ENCODE assay signal across 8 cellular contexts in genomic region chr12:109573029-109573913, GRCh38. TPM values are rescaled to one million over a fixed set of nuclear protein-coding genes. Genes with fewer than 3 reads are reported as not detected.
A peak's percentile ranks its signal among the peaks of the same experiment; 100 is the strongest.
DNase-seq lines count a peak whose midpoint lies in the region; ATAC-seq, FAIRE-seq and TF ChIP-seq lines count a peak whose summit lies in the region.

MMAB (minus strand) TSS chr12:109573504; CDS start chr12:109573480, 24 bp downstream.
MVK (plus strand) TSS chr12:109573794; CDS start chr12:109574823, 1,029 bp downstream.

- WGBS in psoas muscle, 3 donors: 0 to 1% (median 1%) methylated on average over 63 to 74 of the region's 74 CpGs

- intact Hi-C loops in T-helper 2 cell treated with Interferon-gamma antibody and Interleukin-4, amounts not matched to agents 100 ng/mL and 5 ng/mL, for 36 hours (cut with micrococcal nuclease): loop anchor here (1.0 to 10.0 kb wide), 3 partner anchors 96 to 1008 kb away; partner anchors contain the start of genes FAM222A, ISCU, KCTD10 and SART3
- intact Hi-C loops in psoas muscle (cut with DNase I): no loop called here

- H3K27me3 ChIP-seq in right atrium auricular region: no peaks in the 10 kb centered on the region
- H3K27me3 ChIP-seq in psoas muscle (ENCODE audit: insufficient read depth in 3 of 3, low read length in 2 of 3): no peaks in the 10 kb centered on the region

- TF ChIP-seq CTCF in right atrium auricular region (IDR thresholded peaks at IDR 0.05) (no peak), psoas muscle (IDR thresholded peaks at IDR 0.05) (no peak)

- peak; percentile 98 for DNase-seq in NCI-H187 treated with DMSO at 0.1 percent for 48 hours (lab: John Stamatoyannopoulos, UW)
- peak; percentile 87 to 100 (median 99) for DNase-seq in anterior cingulate cortex (lab: John Stamatoyannopoulos, UW)
- peak; percentile 100 for DNase-seq in right atrium auricular region (ENCODE audit: low spot score)
- peak; percentile 98 to 99 for DNase-seq in psoas muscle
- DNase-seq in urothelium cell line (ENCODE audit: low spot score): peak; percentile 95

- ATAC-seq in GM18499 (IDR thresholded peaks at IDR 0.05; ENCODE audit: insufficient read depth, unreplicated experiment) (peak; percentile 88), HG02943 (IDR thresholded peaks at IDR 0.05; ENCODE audit: low read depth, unreplicated experiment) (peak; percentile 94), psoas muscle (peak; percentile 97 to 99 (median 98))

- H3K36me3 ChIP-seq in right atrium auricular region (peaks cover 28% of the 10 kb centered on the region), psoas muscle (ENCODE audit: insufficient read depth in 1 of 2, low read depth in 1 of 2) (peaks cover 1 to 74% of the 10 kb centered on the region in 2 donors)

- H3K27ac ChIP-seq in right atrium auricular region (peak within 1 kb of the TSS; percentile 87 to 88), psoas muscle (peak within 1 kb of the TSS; percentile 92)

- H3K9me3 ChIP-seq in right atrium auricular region (no peaks in the 10 kb centered on the region), psoas muscle (no peaks in the 10 kb centered on the region)

- H3K4me3 ChIP-seq in right atrium auricular region (peak within 1 kb of the TSS; percentile 75 to 77), psoas muscle (peak within 1 kb of the TSS; percentile 83)

- peaks cover 0 to 21% of the 10 kb centered on the region in 2 donors for H3K4me1 ChIP-seq in right atrium auricular region
- peaks cover 17% of the 10 kb centered on the region for H3K4me1 ChIP-seq in psoas muscle

- peak; percentile 52 for FAIRE-seq in urothelium cell line (lab: Jason Lieb, UNC)

RNA-seq across cellular contexts. Expression of gene MMAB, which starts in this region (rescaled TPM):
- 32.2 and 36.2 TPM in 2 replicates for total RNA-seq in T-helper 2 cell treated with Interferon-gamma antibody and Interleukin-4, amounts not matched to agents 100 ng/mL and 5 ng/mL, for 36 hours
- total RNA-seq in right atrium auricular region (10 to 100 TPM; 30.3 to 53.1 TPM), psoas muscle (10 to 100 TPM; 28.5 to 43.3 (median 38.1) TPM)
- polyA plus RNA-seq in psoas muscle: 10 to 100 TPM; 17.3 to 34.6 (median 24.7) TPM

RNA-seq across cellular contexts. Expression of gene MVK, which starts in this region (rescaled TPM):
- 14.6 and 15.6 TPM in 2 replicates for total RNA-seq in T-helper 2 cell treated with Interferon-gamma antibody and Interleukin-4, amounts not matched to agents 100 ng/mL and 5 ng/mL, for 36 hours
- total RNA-seq in right atrium auricular region (1 to 10 TPM; 5.5 to 7.5 TPM), psoas muscle (10 to 100 TPM in 1 of 4 donors, 1 to 10 TPM in 3; 7.5 to 11.4 (median 8.7) TPM)
- polyA plus RNA-seq in psoas muscle: 10 to 100 TPM in 2 of 3 donors, 1 to 10 TPM in 1; 6.4 to 10.5 (median 10.2) TPM

Comparison
In these comparisons a context has a peak if more than half of its experiments do, and no peak if none do; other contexts are left out.
1. Peak in every context shown above with its lines: DNase-seq, ATAC-seq, H3K4me3 ChIP-seq and H3K27ac ChIP-seq.